In the genomic region with DNA sequence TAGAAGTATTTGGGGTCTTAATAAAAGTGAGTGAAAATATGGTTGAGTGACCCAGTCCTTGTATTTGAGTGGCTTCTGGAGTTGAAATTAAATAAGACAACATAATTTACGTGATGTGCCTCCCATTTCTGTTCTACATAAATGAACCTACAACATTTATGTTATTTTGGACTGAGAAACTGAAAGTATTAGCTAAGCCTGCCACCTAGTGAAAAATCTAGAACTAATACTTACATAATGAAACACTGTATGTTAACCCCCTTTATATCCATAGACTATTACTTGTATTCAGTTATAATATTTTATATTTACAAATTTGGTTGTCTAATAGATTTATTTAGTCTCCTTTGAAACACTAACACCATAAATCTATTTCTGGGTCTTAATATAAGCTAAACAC, we compare ENCODE assay signal across 11 cellular contexts.
DNase-seq lines count a peak whose midpoint lies in the region; ATAC-seq and TF ChIP-seq lines count a peak whose summit lies in the region.
"Had no signal": no experiment of that assay in that cellular context is flagged by ENCODE, and none has a peak within 500 bp of the region (broad histone marks: within the 10 kb centered on the region; RNA-seq: fewer than 3 reads in every experiment).

No MANE protein-coding gene starts in this region.

- no peaks in the 10 kb centered on the region for H3K9me3 Mint-ChIP-seq in WTC11

- H3K4me3 ChIP-seq in fibroblast of pulmonary artery (replicated peaks; ENCODE audit: low read depth, low read length), result no peak overlapping the region
- H3K4me3 ChIP-seq: mucosa of descending colon, tibial nerve had no signal

- no peak overlapping the region for H3K27ac Mint-ChIP-seq in WTC11
- H3K27ac Mint-ChIP-seq: activated CD4-positive, alpha-beta T cell treated with anti-CD3 and anti-CD28 coated beads for 36 hours had no signal

- H3K27ac ChIP-seq in C4-2B, result no peak overlapping the region
- H3K27ac ChIP-seq: tibial nerve had no signal

- H3K4me1 Mint-ChIP-seq in WTC11, result peaks cover 54% of the 10 kb centered on the region
- H3K4me1 Mint-ChIP-seq: activated CD4-positive, alpha-beta T cell treated with anti-CD3 and anti-CD28 coated beads for 36 hours had no signal

- H3K27me3 Mint-ChIP-seq in WTC11 (ENCODE audit: low read depth), result no peaks in the 10 kb centered on the region
- H3K27me3 Mint-ChIP-seq: activated CD4-positive, alpha-beta T cell treated with anti-CD3 and anti-CD28 coated beads for 36 hours had no signal

- peaks cover 3% of the 10 kb centered on the region; the same call in 1 of the 2 replicates for H3K36me3 Mint-ChIP-seq in WTC11

- ATAC-seq in WTC11, result no peak
- ATAC-seq: activated CD4-positive, alpha-beta T cell treated with anti-CD3 and anti-CD28 coated beads for 36 hours; mucosa of descending colon had no signal

- POLR2A ChIA-PET in WTC11 (lab: Charles Lee), result no interaction called here

- DNase-seq in HCEC 1CT (peak; percentile 43), NCI-H82 treated with DMSO at 0.1 percent for 48 hours (lab: John Stamatoyannopoulos, UW; ENCODE audit: unreplicated experiment) (peak; percentile 6), fibroblast of pulmonary artery (ENCODE audit: low read depth) (peak; percentile 72), hypothalamus (lab: John Stamatoyannopoulos, UW) (no peak), NCI-H526 treated with DMSO at 0.1 percent for 48 hours (lab: John Stamatoyannopoulos, UW) (no peak), WTC11 (ENCODE audit: low spot score) (no peak)
- DNase-seq in activated effector memory CD4-positive, alpha-beta T cell treated with anti-CD3 and anti-CD28 coated beads, Interleukin-2, amount 50 U/mL, for 16 hours, result no peak
- DNase-seq: activated CD4-positive, alpha-beta T cell treated with anti-CD3 and anti-CD28 coated beads for 36 hours; mucosa of descending colon had no signal

- CTCF ChIA-PET in WTC11 (lab: Charles Lee), result interaction anchor here (2.4 kb wide), 1 partner anchor 161 kb away, joined by 10 read pairs; no protein-coding TSS in a partner anchor

- H3K4me3 Mint-ChIP-seq in WTC11, result no peak overlapping the region
- H3K4me3 Mint-ChIP-seq: activated CD4-positive, alpha-beta T cell treated with anti-CD3 and anti-CD28 coated beads for 36 hours had no signal

- TF ChIP-seq CTCF in C4-2B (conservative IDR thresholded peaks at IDR 0.05), result peak; percentile 38
- TF ChIP-seq CTCF in fibroblast of pulmonary artery (IDR thresholded peaks at IDR 0.05; ENCODE audit: low read length, missing control alignments), result peak; percentile 31
- no peak for TF ChIP-seq CTCF in WTC11 (IDR thresholded peaks at IDR 0.05)

TF ChIP-seq in WTC11, 78 proteins besides CTCF, POLR2A, EP300 and RAD21:
- TF ChIP-seq, protein P1, sequence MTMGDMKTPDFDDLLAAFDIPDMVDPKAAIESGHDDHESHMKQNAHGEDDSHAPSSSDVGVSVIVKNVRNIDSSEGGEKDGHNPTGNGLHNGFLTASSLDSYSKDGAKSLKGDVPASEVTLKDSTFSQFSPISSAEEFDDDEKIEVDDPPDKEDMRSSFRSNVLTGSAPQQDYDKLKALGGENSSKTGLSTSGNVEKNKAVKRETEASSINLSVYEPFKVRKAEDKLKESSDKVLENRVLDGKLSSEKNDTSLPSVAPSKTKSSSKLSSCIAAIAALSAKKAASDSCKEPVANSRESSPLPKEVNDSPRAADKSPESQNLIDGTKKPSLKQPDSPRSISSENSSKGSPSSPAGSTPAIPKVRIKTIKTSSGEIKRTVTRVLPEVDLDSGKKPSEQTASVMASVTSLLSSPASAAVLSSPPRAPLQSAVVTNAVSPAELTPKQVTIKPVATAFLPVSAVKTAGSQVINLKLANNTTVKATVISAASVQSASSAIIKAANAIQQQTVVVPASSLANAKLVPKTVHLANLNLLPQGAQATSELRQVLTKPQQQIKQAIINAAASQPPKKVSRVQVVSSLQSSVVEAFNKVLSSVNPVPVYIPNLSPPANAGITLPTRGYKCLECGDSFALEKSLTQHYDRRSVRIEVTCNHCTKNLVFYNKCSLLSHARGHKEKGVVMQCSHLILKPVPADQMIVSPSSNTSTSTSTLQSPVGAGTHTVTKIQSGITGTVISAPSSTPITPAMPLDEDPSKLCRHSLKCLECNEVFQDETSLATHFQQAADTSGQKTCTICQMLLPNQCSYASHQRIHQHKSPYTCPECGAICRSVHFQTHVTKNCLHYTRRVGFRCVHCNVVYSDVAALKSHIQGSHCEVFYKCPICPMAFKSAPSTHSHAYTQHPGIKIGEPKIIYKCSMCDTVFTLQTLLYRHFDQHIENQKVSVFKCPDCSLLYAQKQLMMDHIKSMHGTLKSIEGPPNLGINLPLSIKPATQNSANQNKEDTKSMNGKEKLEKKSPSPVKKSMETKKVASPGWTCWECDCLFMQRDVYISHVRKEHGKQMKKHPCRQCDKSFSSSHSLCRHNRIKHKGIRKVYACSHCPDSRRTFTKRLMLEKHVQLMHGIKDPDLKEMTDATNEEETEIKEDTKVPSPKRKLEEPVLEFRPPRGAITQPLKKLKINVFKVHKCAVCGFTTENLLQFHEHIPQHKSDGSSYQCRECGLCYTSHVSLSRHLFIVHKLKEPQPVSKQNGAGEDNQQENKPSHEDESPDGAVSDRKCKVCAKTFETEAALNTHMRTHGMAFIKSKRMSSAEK (CRISPR knock-in tag; IDR thresholded peaks at IDR 0.05; ENCODE audit: borderline replicate concordance), result no peak
- TF ChIP-seq, protein P2, sequence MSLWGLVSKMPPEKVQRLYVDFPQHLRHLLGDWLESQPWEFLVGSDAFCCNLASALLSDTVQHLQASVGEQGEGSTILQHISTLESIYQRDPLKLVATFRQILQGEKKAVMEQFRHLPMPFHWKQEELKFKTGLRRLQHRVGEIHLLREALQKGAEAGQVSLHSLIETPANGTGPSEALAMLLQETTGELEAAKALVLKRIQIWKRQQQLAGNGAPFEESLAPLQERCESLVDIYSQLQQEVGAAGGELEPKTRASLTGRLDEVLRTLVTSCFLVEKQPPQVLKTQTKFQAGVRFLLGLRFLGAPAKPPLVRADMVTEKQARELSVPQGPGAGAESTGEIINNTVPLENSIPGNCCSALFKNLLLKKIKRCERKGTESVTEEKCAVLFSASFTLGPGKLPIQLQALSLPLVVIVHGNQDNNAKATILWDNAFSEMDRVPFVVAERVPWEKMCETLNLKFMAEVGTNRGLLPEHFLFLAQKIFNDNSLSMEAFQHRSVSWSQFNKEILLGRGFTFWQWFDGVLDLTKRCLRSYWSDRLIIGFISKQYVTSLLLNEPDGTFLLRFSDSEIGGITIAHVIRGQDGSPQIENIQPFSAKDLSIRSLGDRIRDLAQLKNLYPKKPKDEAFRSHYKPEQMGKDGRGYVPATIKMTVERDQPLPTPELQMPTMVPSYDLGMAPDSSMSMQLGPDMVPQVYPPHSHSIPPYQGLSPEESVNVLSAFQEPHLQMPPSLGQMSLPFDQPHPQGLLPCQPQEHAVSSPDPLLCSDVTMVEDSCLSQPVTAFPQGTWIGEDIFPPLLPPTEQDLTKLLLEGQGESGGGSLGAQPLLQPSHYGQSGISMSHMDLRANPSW (CRISPR knock-in tag; conservative IDR thresholded peaks at IDR 0.05; ENCODE audit: low read depth), result no peak
- TF ChIP-seq NR1H2 (CRISPR knock-in tag; IDR thresholded peaks at IDR 0.05), result no peak
- TF ChIP-seq, protein P3, sequence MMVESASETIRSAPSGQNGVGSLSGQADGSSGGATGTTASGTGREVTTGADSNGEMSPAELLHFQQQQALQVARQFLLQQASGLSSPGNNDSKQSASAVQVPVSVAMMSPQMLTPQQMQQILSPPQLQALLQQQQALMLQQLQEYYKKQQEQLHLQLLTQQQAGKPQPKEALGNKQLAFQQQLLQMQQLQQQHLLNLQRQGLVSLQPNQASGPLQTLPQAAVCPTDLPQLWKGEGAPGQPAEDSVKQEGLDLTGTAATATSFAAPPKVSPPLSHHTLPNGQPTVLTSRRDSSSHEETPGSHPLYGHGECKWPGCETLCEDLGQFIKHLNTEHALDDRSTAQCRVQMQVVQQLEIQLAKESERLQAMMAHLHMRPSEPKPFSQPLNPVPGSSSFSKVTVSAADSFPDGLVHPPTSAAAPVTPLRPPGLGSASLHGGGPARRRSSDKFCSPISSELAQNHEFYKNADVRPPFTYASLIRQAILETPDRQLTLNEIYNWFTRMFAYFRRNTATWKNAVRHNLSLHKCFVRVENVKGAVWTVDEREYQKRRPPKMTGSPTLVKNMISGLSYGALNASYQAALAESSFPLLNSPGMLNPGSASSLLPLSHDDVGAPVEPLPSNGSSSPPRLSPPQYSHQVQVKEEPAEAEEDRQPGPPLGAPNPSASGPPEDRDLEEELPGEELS (CRISPR knock-in tag; IDR thresholded peaks at IDR 0.05), result no peak

Comparison
In these comparisons a context has a peak if more than half of its experiments do, and no peak if none do; other contexts are left out.
1. DNase-seq: peak in HCEC 1CT (single experiment), NCI-H82 treated with DMSO at 0.1 percent for 48 hours (single experiment) and fibroblast of pulmonary artery (single experiment); none in activated effector memory CD4-positive, alpha-beta T cell treated with anti-CD3 and anti-CD28 coated beads, Interleukin-2, amount 50 U/mL, for 16 hours (single experiment), hypothalamus (0 of 51), NCI-H526 treated with DMSO at 0.1 percent for 48 hours (single experiment) and WTC11 (single experiment).